8 cellular contexts compared by ENCODE assay signal in the genomic region with DNA sequence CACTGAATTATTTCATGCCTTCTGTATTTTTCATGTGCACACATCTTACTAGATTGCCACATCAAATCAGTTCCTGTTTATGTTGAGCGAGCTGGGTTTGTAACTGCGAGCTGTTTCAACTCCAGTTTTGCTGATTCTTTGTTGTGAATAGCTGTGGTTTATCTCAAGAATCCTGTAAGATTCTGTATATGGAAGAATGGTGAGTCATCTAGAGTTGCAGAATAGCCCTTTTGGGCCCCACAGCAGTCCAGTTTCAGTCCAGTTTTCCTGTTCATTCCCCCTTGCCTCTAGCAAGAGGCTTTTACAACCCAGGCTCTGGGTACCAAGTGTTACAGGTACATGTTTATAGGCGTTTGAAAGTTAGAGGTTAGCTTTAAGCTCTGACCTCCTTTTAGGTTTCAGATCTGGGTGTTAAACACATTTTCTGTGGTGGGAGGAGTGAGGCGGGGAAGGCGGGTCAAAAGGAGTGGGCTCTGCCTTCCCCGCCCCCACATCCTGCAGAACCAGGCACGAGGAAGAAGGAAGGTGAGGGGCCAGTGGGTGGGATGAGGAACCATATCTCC. TPM values are rescaled to one million over a fixed set of nuclear protein-coding genes. Genes with fewer than 3 reads are reported as not detected.
DNase-seq lines count a peak whose midpoint lies in the region; ATAC-seq, FAIRE-seq and TF ChIP-seq lines count a peak whose summit lies in the region.

No MANE protein-coding gene starts in this region.

- POLR2A ChIA-PET in RWPE1 (lab: Yijun Ruan, JAX; ENCODE audit: low non-redundant PET) (interaction anchor here (0.8 kb wide), 1 partner anchor 32 kb away, joined by 3 read pairs; no protein-coding TSS in a partner anchor), K562 (lab: Yijun Ruan, JAX) (interaction anchor here (0.7 to 1.3 kb wide), 5 partner anchors 9 to 28 kb away, joined by 3 read pairs; no protein-coding TSS in a partner anchor)

- H2AFZ ChIP-seq in K562 (ENCODE audit: low read depth, low read length), result no peak overlapping the region

- H3K9me3 Mint-ChIP-seq in stimulated activated effector memory CD8-positive, alpha-beta T cell treated with anti-CD3 and anti-CD28 coated beads, Interleukin-12 subunit alpha, Interleukin-12 subunit beta, amount 100 ng/mL, for 72 hours, result no peaks in the 10 kb centered on the region

- peak; percentile 74 for TF ChIP-seq EP300 in K562 (IDR thresholded peaks at IDR 0.05; ENCODE audit: low read length)

- TF ChIP-seq CTCF in RWPE1 (conservative IDR thresholded peaks at IDR 0.05; ENCODE audit: low read depth) (no peak), K562 (IDR thresholded peaks at IDR 0.05 in 2 of 3, conservative IDR thresholded peaks at IDR 0.05 in 1 of 3; ENCODE audit: insufficient read depth in 2 of 3, low read depth in 1 of 3, low read length in 3 of 3) (no peak), kidney epithelial cell (IDR thresholded peaks at IDR 0.05; ENCODE audit: insufficient read depth, low read length, poor library complexity, severe bottlenecking) (no peak)

- H3K9me1 ChIP-seq in K562 (ENCODE audit: control insufficient read depth, insufficient read depth, low read length), result peaks cover 10% of the 10 kb centered on the region

- H3K36me3 ChIP-seq in K562 (ENCODE audit: control insufficient read depth, insufficient read depth, low read length) (peaks cover 65% of the 10 kb centered on the region; the same call in 2 of the 3 replicates), kidney epithelial cell (ENCODE audit: control insufficient read depth, insufficient read depth, low read length) (no peaks in the 10 kb centered on the region), HAP-1 (replicated peaks) (no peaks in the 10 kb centered on the region)

- FAIRE-seq in K562 (lab: Jason Lieb, UNC), result peak; percentile 98

- H3K27me3 ChIP-seq in K562 (ENCODE audit: control insufficient read depth in 2 of 2, insufficient read depth in 2 of 2, low read length in 2 of 2) (no peaks in the 10 kb centered on the region), kidney epithelial cell (ENCODE audit: control insufficient read depth, insufficient read depth, low read length) (no peaks in the 10 kb centered on the region), HAP-1 (ENCODE audit: low read depth) (no peaks in the 10 kb centered on the region)

- no peak for TF ChIP-seq POLR2A in K562 (conservative IDR thresholded peaks at IDR 0.05)

- 0 out of 2 replicates have a peak overlapping the region, but pooled peaks have one; percentile 5 for H3K4me3 ChIP-seq in K562
- H3K4me3 ChIP-seq in kidney epithelial cell (ENCODE audit: low read depth, low read length), result no peak overlapping the region
- H3K4me3 ChIP-seq in HAP-1, result no peak overlapping the region

- TF ChIP-seq RAD21 in K562 (CRISPR knock-in tag; conservative IDR thresholded peaks at IDR 0.05 in 1 of 2, IDR thresholded peaks at IDR 0.05 in 1 of 2), result 0 out of 4 replicates have a peak, but pooled peaks of 1 of the 2 experiments have one; percentile 3

- ATAC-seq in HG03064 (IDR thresholded peaks at IDR 0.05; ENCODE audit: low read depth, unreplicated experiment) (peak; percentile 61), K562 (peak; percentile 91)
- ATAC-seq in stimulated activated effector memory CD8-positive, alpha-beta T cell treated with anti-CD3 and anti-CD28 coated beads, Interleukin-12 subunit alpha, Interleukin-12 subunit beta, amount 100 ng/mL, for 72 hours, result peak; percentile 81

- H3K4me1 ChIP-seq in K562 (replicated peaks in 1 of 2; ENCODE audit: control insufficient read depth in 2 of 2, insufficient read depth in 2 of 2, low read length in 2 of 2) (peaks cover 36 to 54% of the 10 kb centered on the region in 2 experiments), HAP-1 (peaks cover 5% of the 10 kb centered on the region)

- H3K36me3 Mint-ChIP-seq in stimulated activated effector memory CD8-positive, alpha-beta T cell treated with anti-CD3 and anti-CD28 coated beads, Interleukin-12 subunit alpha, Interleukin-12 subunit beta, amount 100 ng/mL, for 72 hours, result peaks cover 20% of the 10 kb centered on the region

- whole genome bisulfite sequencing in K562 (ENCODE audit: insufficient coverage, low coverage, missing lambda C conversion rate), result 10% methylated on average over 7 of the region's 7 CpGs

- peak overlapping the region; percentile 89 for H3K27ac Mint-ChIP-seq in stimulated activated effector memory CD8-positive, alpha-beta T cell treated with anti-CD3 and anti-CD28 coated beads, Interleukin-12 subunit alpha, Interleukin-12 subunit beta, amount 100 ng/mL, for 72 hours

- H4K20me1 ChIP-seq in K562 (replicated peaks; ENCODE audit: control insufficient read depth, insufficient read depth, low read length), result peaks cover 63% of the 10 kb centered on the region

- peak overlapping the region; percentile 71 for H3K27ac ChIP-seq in RWPE1
- H3K27ac ChIP-seq in K562 (ENCODE audit: extremely low read depth, low read depth, low read length), result peak overlapping the region; percentile 73

- peak overlapping the region; percentile 34; the same call in 1 of the 2 replicates for H3K4me2 ChIP-seq in K562 (ENCODE audit: insufficient read depth, low read length)

- H3K4me1 Mint-ChIP-seq in stimulated activated effector memory CD8-positive, alpha-beta T cell treated with anti-CD3 and anti-CD28 coated beads, Interleukin-12 subunit alpha, Interleukin-12 subunit beta, amount 100 ng/mL, for 72 hours, result peaks cover 79% of the 10 kb centered on the region

- no TSS peak for BruUV-seq in K562 (replicated peaks; lab: Mats Ljungman, UMichigan)

- peak; percentile 72 for DNase-seq in activated CD8-positive, alpha-beta memory T cell treated with anti-CD3 and anti-CD28 coated beads for 24 hours
- no peak for DNase-seq in activated CD8-positive, alpha-beta memory T cell treated with anti-CD3 and anti-CD28 coated beads, Interleukin-2, amount 50 U/mL, for 48 hours
- DNase-seq in RWPE1 (ENCODE audit: low spot score) (peak; percentile 69), K562 (ENCODE audit: extremely low read depth in 1 of 4, low spot score in 3 of 4) (peak; percentile 56 to 78 (median 65)), kidney epithelial cell (ENCODE audit: low read depth) (peak; percentile 89), HAP-1 (ENCODE audit: low spot score in 2 of 2) (no peak)
- peak in 1 of 2 donors; percentile 62 for DNase-seq in stimulated activated effector memory CD8-positive, alpha-beta T cell treated with anti-CD3 and anti-CD28 coated beads, Interleukin-12 subunit alpha, Interleukin-12 subunit beta, amount 100 ng/mL, for 72 hours (ENCODE audit: low spot score in 2 of 2)

- H3K9me3 ChIP-seq in K562 (replicated peaks; ENCODE audit: control insufficient read depth, insufficient read depth, low read depth, low read length) (no peaks in the 10 kb centered on the region), HAP-1 (no peaks in the 10 kb centered on the region)

- CTCF ChIA-PET in RWPE1 (lab: Yijun Ruan, JAX), result no interaction called here
- CTCF ChIA-PET in K562 (lab: Yijun Ruan, JAX; ENCODE audit: low intra/inter-chr PET ratio), result interaction anchor here (0.5 kb wide), 1 partner anchor 157 kb away, joined by 3 read pairs; no protein-coding TSS in a partner anchor

- in situ Hi-C loops in K562 (cut with MboI) (no loop called here), HAP-1 (cut with MboI; ENCODE audit: low sequenced_read_pairs) (no loop called here)

- H3K9ac ChIP-seq in K562 (ENCODE audit: insufficient read depth in 1 of 2, low read depth in 2 of 2, low read length in 2 of 2), result peak overlapping the region; percentile 41 to 60; a peak in 2 of 4 replicates

- H3K4me3 Mint-ChIP-seq in stimulated activated effector memory CD8-positive, alpha-beta T cell treated with anti-CD3 and anti-CD28 coated beads, Interleukin-12 subunit alpha, Interleukin-12 subunit beta, amount 100 ng/mL, for 72 hours, result peak overlapping the region; percentile 65

- H3K79me2 ChIP-seq in K562 (ENCODE audit: control insufficient read depth, insufficient read depth, low read length), result peaks cover 74% of the 10 kb centered on the region

- intact Hi-C loops in K562 (cut with micrococcal nuclease), result loop anchor here (2.0 kb wide), 1 partner anchor 26 kb away; no protein-coding TSS in a partner anchor

TF ChIP-seq in K562, 482 proteins besides CTCF, POLR2A, EP300 and RAD21 (continues in another document):
- TF ChIP-seq, protein P1, sequence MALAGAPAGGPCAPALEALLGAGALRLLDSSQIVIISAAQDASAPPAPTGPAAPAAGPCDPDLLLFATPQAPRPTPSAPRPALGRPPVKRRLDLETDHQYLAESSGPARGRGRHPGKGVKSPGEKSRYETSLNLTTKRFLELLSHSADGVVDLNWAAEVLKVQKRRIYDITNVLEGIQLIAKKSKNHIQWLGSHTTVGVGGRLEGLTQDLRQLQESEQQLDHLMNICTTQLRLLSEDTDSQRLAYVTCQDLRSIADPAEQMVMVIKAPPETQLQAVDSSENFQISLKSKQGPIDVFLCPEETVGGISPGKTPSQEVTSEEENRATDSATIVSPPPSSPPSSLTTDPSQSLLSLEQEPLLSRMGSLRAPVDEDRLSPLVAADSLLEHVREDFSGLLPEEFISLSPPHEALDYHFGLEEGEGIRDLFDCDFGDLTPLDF (CRISPR knock-in tag; IDR thresholded peaks at IDR 0.05), result no peak
- no peak for TF ChIP-seq ZNF561 (CRISPR knock-in tag; conservative IDR thresholded peaks at IDR 0.05)
- TF ChIP-seq BRD4 (IDR thresholded peaks at IDR 0.05), result no peak
- no peak for TF ChIP-seq MTA2 (IDR thresholded peaks at IDR 0.05; ENCODE audit: low read depth)
- TF ChIP-seq RBM25 (IDR thresholded peaks at IDR 0.05; ENCODE audit: low read depth, low read length, severe bottlenecking), result no peak

RNA-seq across cellular contexts. Expression of a gene that starts 32.7 kb away (rescaled TPM):
- total RNA-seq in K562 (2011; cell fraction: chromatin; rRNA removed; ENCODE audit: low replicate concordance), result 61.0 and 70.3 TPM in 2 replicates
- total RNA-seq in K562 (2011; cell fraction: nucleolus; rRNA removed), result 50.4 and 54.0 TPM in 2 replicates
- total RNA-seq in K562 (2011; cell fraction: nucleoplasm; rRNA removed), result 45.9 and 49.3 TPM in 2 replicates
- total RNA-seq in K562 (2014; rRNA removed), result 50.2 and 54.4 TPM in 2 replicates
- 44.8 and 45.5 TPM in 2 replicates for total RNA-seq in K562 (2014; rRNA removed; fragmentation: Illumina TruSeq; extraction: Trizol)
- total RNA-seq in K562 (2015; rRNA removed; fragmentation: Illumina TruSeq; extraction: Trizol), result 55.8 and 57.7 TPM in 2 replicates
- total RNA-seq in K562 (2021), result 55.4 and 59.6 TPM in 2 replicates
- polyA plus RNA-seq in K562 (2011; rRNA removed), result 31.4 and 41.2 TPM in 2 replicates
- 37.0 and 43.7 TPM in 2 replicates for polyA plus RNA-seq in K562 (2011; cell fraction: cytosol; rRNA removed)
- 37.0 and 46.2 TPM in 2 replicates for polyA plus RNA-seq in K562 (2011; cell fraction: nucleus; rRNA removed)
- polyA plus RNA-seq in K562 (2012), result 45.4 TPM in 2 replicates
- 46.2 and 47.7 TPM in 2 replicates for polyA plus RNA-seq in K562 (2014; fragmentation: Illumina TruSeq; extraction: Trizol)
- 1 to 10 TPM; 2.1 to 2.7 TPM for polyA plus RNA-seq in K562 (2014; fragmentation: Nextera tagmentation; extraction: Ambion mirVana)
- polyA plus RNA-seq in K562 (2014; rRNA removed), result 43.3 and 50.8 TPM in 2 replicates
- polyA minus RNA-seq in K562 (2011; rRNA and poly(A)+ RNA removed), result 51.1 and 64.3 TPM in 2 replicates
- 29.6 and 35.1 TPM in 2 replicates for polyA minus RNA-seq in K562 (2011; cell fraction: cytosol; rRNA and poly(A)+ RNA removed)
- 26.1 and 34.0 TPM in 2 replicates for polyA minus RNA-seq in K562 (2011; cell fraction: nucleus; rRNA and poly(A)+ RNA removed)
- 52.8 and 53.3 TPM in 2 replicates for total RNA-seq in kidney epithelial cell

Comparison
In these comparisons a context has a peak if more than half of its experiments do, and no peak if none do; other contexts are left out.
1. DNase-seq: peak in activated CD8-positive, alpha-beta memory T cell treated with anti-CD3 and anti-CD28 coated beads for 24 hours (single experiment), RWPE1 (single experiment), K562 (4 of 4) and kidney epithelial cell (single experiment); none in activated CD8-positive, alpha-beta memory T cell treated with anti-CD3 and anti-CD28 coated beads, Interleukin-2, amount 50 U/mL, for 48 hours (single experiment) and HAP-1 (0 of 2).
2. Peak in every context shown above with its lines, with median percentiles within 50 percentile points of each other: ATAC-seq.